Comparison of ENCODE assay signal across 26 cellular contexts in genomic region chr16:84675423-84675822, GRCh38.
"Had no signal": no experiment of that assay in that cellular context is flagged by ENCODE, and none has a peak within 500 bp of the region (broad histone marks: within the 10 kb centered on the region; RNA-seq: fewer than 3 reads in every experiment).

No MANE protein-coding gene starts in this region.

- H3K27ac ChIP-seq: adrenal gland, body of pancreas, epithelial cell of prostate, esophagus squamous epithelium had no signal

- H3K27me3 ChIP-seq: adrenal gland, body of pancreas had no signal

- H3K4me3 ChIP-seq: adrenal gland, body of pancreas, esophagus squamous epithelium had no signal

- H3K27ac Mint-ChIP-seq: activated CD4-positive, alpha-beta memory T cell treated with anti-CD3 and anti-CD28 coated beads for 36 hours; activated CD4-positive, alpha-beta T cell treated with anti-CD3 and anti-CD28 coated beads for 36 hours; activated CD4-positive, alpha-beta T cell treated with anti-CD3 and anti-CD28 coated beads, Interleukin-2, amount 10 ng/mL, durations not matched to agents 24 days and 14 days; activated naive CD8-positive, alpha-beta T cell treated with anti-CD3 and anti-CD28 coated beads for 36 hours; activated naive CD8-positive, alpha-beta T cell treated with anti-CD3 and anti-CD28 coated beads, Interleukin-2, amount 50 U/mL, for 24 hours; activated T-cell treated with anti-CD3 and anti-CD28 coated beads, Interleukin-2, amount 50 U/mL, for 24 hours; activated T-cell treated with anti-CD3 and anti-CD28 coated beads, Interleukin-2, amount 50 U/mL, for 72 hours had no signal

- H3K36me3 Mint-ChIP-seq: activated CD4-positive, alpha-beta memory T cell treated with anti-CD3 and anti-CD28 coated beads for 36 hours; activated naive CD8-positive, alpha-beta T cell treated with anti-CD3 and anti-CD28 coated beads for 36 hours had no signal

- ATAC-seq: activated CD4-positive, alpha-beta T cell treated with anti-CD3 and anti-CD28 coated beads for 36 hours; activated naive CD8-positive, alpha-beta T cell treated with anti-CD3 and anti-CD28 coated beads, Interleukin-2, amount 50 U/mL, for 24 hours; activated T-cell treated with anti-CD3 and anti-CD28 coated beads, Interleukin-2, amount 50 U/mL, for 72 hours; body of pancreas had no signal

- DNase-seq: activated CD4-positive, alpha-beta memory T cell treated with anti-CD3 and anti-CD28 coated beads for 36 hours; activated CD4-positive, alpha-beta T cell treated with anti-CD3 and anti-CD28 coated beads for 36 hours; activated CD4-positive, alpha-beta T cell treated with anti-CD3 and anti-CD28 coated beads, Interleukin-2, amount 10 ng/mL, durations not matched to agents 24 days and 14 days; activated CD4-positive, CD25-positive, alpha-beta regulatory T cell; activated CD4-positive, CD25-positive, alpha-beta regulatory T cell treated with anti-CD3 and anti-CD28 coated beads, Interleukin-2, amount 50 U/mL, for 72 hours; activated CD8-positive, alpha-beta memory T cell treated with anti-CD3 and anti-CD28 coated beads, Interleukin-2, amount 50 U/mL, for 48 hours; activated gamma-delta T cell; activated naive CD4-positive, alpha-beta T cell; activated naive CD4-positive, alpha-beta T cell treated with anti-CD3 and anti-CD28 coated beads, Interleukin-2, amount 50 U/mL, for 16 hours; activated naive CD8-positive, alpha-beta T cell treated with anti-CD3 and anti-CD28 coated beads for 36 hours; activated naive CD8-positive, alpha-beta T cell treated with anti-CD3 and anti-CD28 coated beads, Interleukin-2, amount 50 U/mL, for 24 hours; activated T-cell treated with anti-CD3 and anti-CD28 coated beads for 4 hours; activated T-cell treated with anti-CD3 and anti-CD28 coated beads, Interleukin-2, amount 50 U/mL, for 24 hours; activated T-cell treated with anti-CD3 and anti-CD28 coated beads, Interleukin-2, amount 50 U/mL, for 72 hours; adrenal gland; amygdala; aorta; body of pancreas; caudate nucleus; cortex of kidney; dermis blood vessel endothelial cell; effector CD8-positive, alpha-beta T cell; esophagus squamous epithelium; foreskin melanocyte; T-helper 2 cell had no signal

- H3K9me3 Mint-ChIP-seq: activated CD4-positive, alpha-beta memory T cell treated with anti-CD3 and anti-CD28 coated beads for 36 hours; activated CD4-positive, alpha-beta T cell treated with anti-CD3 and anti-CD28 coated beads, Interleukin-2, amount 10 ng/mL, durations not matched to agents 24 days and 14 days; activated naive CD8-positive, alpha-beta T cell treated with anti-CD3 and anti-CD28 coated beads for 36 hours; activated naive CD8-positive, alpha-beta T cell treated with anti-CD3 and anti-CD28 coated beads, Interleukin-2, amount 50 U/mL, for 24 hours; activated T-cell treated with anti-CD3 and anti-CD28 coated beads, Interleukin-2, amount 50 U/mL, for 24 hours; activated T-cell treated with anti-CD3 and anti-CD28 coated beads, Interleukin-2, amount 50 U/mL, for 72 hours had no signal

- H3K27me3 Mint-ChIP-seq: activated naive CD8-positive, alpha-beta T cell treated with anti-CD3 and anti-CD28 coated beads, Interleukin-2, amount 50 U/mL, for 24 hours had no signal

- H3K36me3 ChIP-seq: adrenal gland, esophagus squamous epithelium had no signal

- H3K9me3 ChIP-seq: adrenal gland, body of pancreas, esophagus squamous epithelium had no signal

- H3K4me1 ChIP-seq: adrenal gland had no signal

- H3K4me3 Mint-ChIP-seq: activated CD4-positive, alpha-beta memory T cell treated with anti-CD3 and anti-CD28 coated beads for 36 hours; activated CD4-positive, alpha-beta T cell treated with anti-CD3 and anti-CD28 coated beads for 36 hours; activated CD4-positive, alpha-beta T cell treated with anti-CD3 and anti-CD28 coated beads, Interleukin-2, amount 10 ng/mL, durations not matched to agents 24 days and 14 days; activated naive CD8-positive, alpha-beta T cell treated with anti-CD3 and anti-CD28 coated beads for 36 hours; activated naive CD8-positive, alpha-beta T cell treated with anti-CD3 and anti-CD28 coated beads, Interleukin-2, amount 50 U/mL, for 24 hours; activated T-cell treated with anti-CD3 and anti-CD28 coated beads, Interleukin-2, amount 50 U/mL, for 24 hours; activated T-cell treated with anti-CD3 and anti-CD28 coated beads, Interleukin-2, amount 50 U/mL, for 72 hours had no signal
